25 cellular contexts compared by ENCODE assay signal in the genomic region with DNA sequence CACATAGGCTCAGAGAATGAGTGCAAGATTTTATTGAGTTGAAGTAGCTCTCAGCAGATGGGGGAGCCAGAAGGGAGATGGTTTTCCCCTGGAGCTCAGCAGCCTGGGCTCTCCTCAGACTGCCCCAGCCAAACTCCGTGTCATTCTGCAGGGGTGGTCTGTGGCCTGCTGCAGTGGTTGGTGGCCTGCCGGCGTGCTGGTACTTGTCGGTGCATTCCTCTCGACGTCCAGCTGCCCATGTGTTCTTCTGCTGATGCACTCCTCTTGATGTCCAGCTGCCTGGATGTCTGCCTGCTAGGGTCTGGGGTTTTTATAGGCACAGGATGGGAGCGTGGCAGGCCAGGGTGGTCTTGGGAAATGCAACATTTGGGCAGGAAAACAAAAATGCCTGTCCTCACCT.
"Had no signal": no experiment of that assay in that cellular context is flagged by ENCODE, and none has a peak within 500 bp of the region (broad histone marks: within the 10 kb centered on the region; RNA-seq: fewer than 3 reads in every experiment).

No MANE protein-coding gene starts in this region.

- H3K27ac ChIP-seq: colonic mucosa, epithelial cell of prostate, esophagus squamous epithelium, gastrocnemius medialis, heart right ventricle, left lung, lower lobe of right lung had no signal

- H3K36me3 ChIP-seq: colonic mucosa, esophagus squamous epithelium, gastrocnemius medialis, heart right ventricle, left lung, lower lobe of right lung had no signal

- H3K4me3 ChIP-seq: colonic mucosa, esophagus squamous epithelium, gastrocnemius medialis, heart right ventricle, left lung, lower lobe of right lung, mucosa of descending colon had no signal

- H3K4me1 ChIP-seq: colonic mucosa, gastrocnemius medialis, heart right ventricle, left lung, lower lobe of right lung had no signal

- H3K27me3 ChIP-seq: colonic mucosa, esophagus squamous epithelium, gastrocnemius medialis, left lung had no signal

- FAIRE-seq: endometrium, islet of Langerhans, keratinocyte had no signal

- H3K9me3 ChIP-seq: colonic mucosa, gastrocnemius medialis, heart right ventricle, lower lobe of right lung, mucosa of descending colon had no signal

- DNase-seq: colonic mucosa; cortex of kidney; effector CD8-positive, alpha-beta T cell; effector memory CD8-positive, alpha-beta T cell; endodermal cell; erythroblast; esophagus squamous epithelium; foreskin fibroblast; foreskin melanocyte; gastrocnemius medialis; glutamatergic neuron; head of caudate nucleus; heart right ventricle; hippocampal formation; left cardiac atrium; left lung; left ventricle myocardium superior; lower lobe of right lung; mesenchymal stem cell; mucosa of descending colon had no signal

- ATAC-seq: effector memory CD8-positive, alpha-beta T cell; esophagus mucosa; gastrocnemius medialis; heart right ventricle; left cardiac atrium; left lung; left ventricle myocardium superior; lower lobe of right lung; mucosa of descending colon had no signal
